In genomic region chr5:174720612-174721521, GRCh38 we compare ENCODE assay signal across 14 cellular contexts. TPM values are rescaled to one million over a fixed set of nuclear protein-coding genes. Genes with fewer than 3 reads are reported as not detected.
DNase-seq lines count a peak whose midpoint lies in the region; ATAC-seq and TF ChIP-seq lines count a peak whose summit lies in the region.
"Had no signal": no experiment of that assay in that cellular context is flagged by ENCODE, and none has a peak within 500 bp of the region (broad histone marks: within the 10 kb centered on the region; RNA-seq: fewer than 3 reads in every experiment).

No MANE protein-coding gene starts in this region.

- peaks cover 84% of the 10 kb centered on the region for H3K27me3 Mint-ChIP-seq in progenitor cell of endocrine pancreas

- H3K9me2 ChIP-seq in GM23248 (ENCODE audit: insufficient read depth) (no peaks in the 10 kb centered on the region), PC-3 (replicated peaks; ENCODE audit: low read length) (no peaks in the 10 kb centered on the region)

- H3K79me2 ChIP-seq in GM23248 (ENCODE audit: insufficient read depth) (no peaks in the 10 kb centered on the region), PC-3 (ENCODE audit: low read length) (0 out of 2 replicates have a peak, but pooled peaks cover 7% of the 10 kb centered on the region)

- no peaks in the 10 kb centered on the region for H4K20me1 ChIP-seq in GM23248 (ENCODE audit: insufficient read depth)
- no peaks in the 10 kb centered on the region for H4K20me1 ChIP-seq in PC-3 (ENCODE audit: low read length)

- intact Hi-C loops in PC-3 (cut with micrococcal nuclease): no loop called here
- intact Hi-C loops in sciatic nerve (cut with DNase I): no loop called here

- H3K9me3 ChIP-seq in GM23248 (ENCODE audit: low read depth): no peaks in the 10 kb centered on the region
- no peaks in the 10 kb centered on the region for H3K9me3 ChIP-seq in PC-3 (ENCODE audit: low read length)

- peak overlapping the region; percentile 51 for H3K4me3 Mint-ChIP-seq in progenitor cell of endocrine pancreas (ENCODE audit: low read depth)
- H3K4me3 Mint-ChIP-seq: activated CD4-positive, alpha-beta T cell treated with anti-CD3 and anti-CD28 coated beads, Interleukin-2, amount 10 ng/mL, durations not matched to agents 24 days and 14 days had no signal

- POLR2A ChIA-PET in PC-3 (lab: Charles Lee; ENCODE audit: unreplicated experiment): no interaction called here

- H3K9ac ChIP-seq in GM23248 (no peak overlapping the region), PC-3 (ENCODE audit: low read length) (no peak overlapping the region)

- H3K4me3 ChIP-seq in GM23248 (no peak overlapping the region), PC-3 (ENCODE audit: low read length) (peak overlapping the region; percentile 42)

- peaks cover 12% of the 10 kb centered on the region for H3K4me1 Mint-ChIP-seq in progenitor cell of endocrine pancreas (ENCODE audit: low read depth)

- H3K27me3 ChIP-seq in GM23248 (replicated peaks; ENCODE audit: insufficient read depth) (peaks cover 69% of the 10 kb centered on the region), PC-3 (ENCODE audit: low read length) (peaks cover 29% of the 10 kb centered on the region), foreskin keratinocyte (peaks cover 65% of the 10 kb centered on the region)

- TF ChIP-seq CTCF in PC-3 (conservative IDR thresholded peaks at IDR 0.05; ENCODE audit: low read depth, low read length) (no peak), foreskin keratinocyte (conservative IDR thresholded peaks at IDR 0.05) (no peak), progenitor cell of endocrine pancreas (IDR thresholded peaks at IDR 0.05; ENCODE audit: unreplicated experiment) (no peak)

- CTCF ChIA-PET in PC-3 (lab: Charles Lee): no interaction called here

- no peak overlapping the region for H3K4me2 ChIP-seq in GM23248 (ENCODE audit: unreplicated experiment)
- peak overlapping the region; percentile 64 for H3K4me2 ChIP-seq in PC-3 (ENCODE audit: low read length)

- no TSS peak for BruUV-seq in PC-3 (replicated peaks; lab: Mats Ljungman, UMichigan)

- H3K9me3 Mint-ChIP-seq in progenitor cell of endocrine pancreas (ENCODE audit: low read depth): no peaks in the 10 kb centered on the region
- H3K9me3 Mint-ChIP-seq: activated naive CD4-positive, alpha-beta T cell treated with anti-CD3 and anti-CD28 coated beads, Interleukin-2, amount 50 U/mL, for 72 hours had no signal

- H3K4me1 ChIP-seq in GM23248 (ENCODE audit: insufficient read depth): no peaks in the 10 kb centered on the region
- peaks cover 13% of the 10 kb centered on the region for H3K4me1 ChIP-seq in PC-3 (ENCODE audit: insufficient read depth, low read length)
- H3K4me1 ChIP-seq in foreskin keratinocyte: no peaks in the 10 kb centered on the region

- ATAC-seq in PC-3 (no peak), foreskin keratinocyte (peak; percentile 2), GM19397 (IDR thresholded peaks at IDR 0.05; ENCODE audit: unreplicated experiment) (no peak), sciatic nerve (no peak)
- ATAC-seq: activated naive CD4-positive, alpha-beta T cell treated with anti-CD3 and anti-CD28 coated beads, Interleukin-2, amount 50 U/mL, for 72 hours had no signal

- 4 to 5% methylated on average over 46 to 52 of the region's 75 CpGs for WGBS in GM23248 (ENCODE audit: low coverage in 1 of 2, low lambda C conversion rate in 2 of 2, missing lambda C conversion rate in 2 of 2), 2 experiments

- H3K36me3 ChIP-seq in GM23248 (ENCODE audit: low read depth): no peaks in the 10 kb centered on the region
- H3K36me3 ChIP-seq in PC-3 (ENCODE audit: low read depth, low read length): no peaks in the 10 kb centered on the region

- H3K27ac ChIP-seq in GM23248 (no peak overlapping the region), PC-3 (ENCODE audit: low read length) (no peak overlapping the region), foreskin keratinocyte (no peak overlapping the region)
- H3K27ac ChIP-seq: skin epidermis had no signal

- H3K27ac Mint-ChIP-seq in progenitor cell of endocrine pancreas: no peak overlapping the region
- H3K27ac Mint-ChIP-seq: activated CD4-positive, alpha-beta T cell treated with anti-CD3 and anti-CD28 coated beads, Interleukin-2, amount 10 ng/mL, durations not matched to agents 24 days and 14 days; activated naive CD4-positive, alpha-beta T cell treated with anti-CD3 and anti-CD28 coated beads, Interleukin-2, amount 50 U/mL, for 72 hours had no signal

- no peaks in the 10 kb centered on the region for H3K36me3 Mint-ChIP-seq in progenitor cell of endocrine pancreas (ENCODE audit: insufficient read depth)
- H3K36me3 Mint-ChIP-seq: IgD-negative memory B cell had no signal

- no peaks in the 10 kb centered on the region for H3F3A ChIP-seq in GM23248 (ENCODE audit: insufficient read depth)
- no peaks in the 10 kb centered on the region for H3F3A ChIP-seq in PC-3 (ENCODE audit: low read length, unreplicated experiment)

- in situ Hi-C loops in GM23248 (cut with MboI): no loop called here

- H2AFZ ChIP-seq in GM23248 (no peak overlapping the region), PC-3 (ENCODE audit: low read length) (peak overlapping the region; percentile 55; the same call in 1 of the 2 replicates)

- DNase-seq in GM23248 (peak; percentile 25), PC-3 (no peak), foreskin keratinocyte (no peak), progenitor cell of endocrine pancreas (ENCODE audit: low spot score, unreplicated experiment) (peak; percentile 54), NCI-H774 (lab: John Stamatoyannopoulos, UW) (no peak), RPMI8226 (no peak), sciatic nerve (ENCODE audit: low spot score) (no peak)
- DNase-seq: activated CD4-positive, alpha-beta T cell treated with anti-CD3 and anti-CD28 coated beads, Interleukin-2, amount 10 ng/mL, durations not matched to agents 24 days and 14 days; kidney glomerular epithelial cell; NCI-H2171 treated with DMSO at 0.1 percent for 48 hours had no signal

RNA-seq across cellular contexts. Expression of gene MSX2, which starts 3.5 kb away (rescaled TPM):
- total RNA-seq in GM23248 (2014; rRNA removed; shearing (Covaris generic)): 2.4 and 3.0 TPM in 2 replicates
- polyA plus RNA-seq in GM23248 (2016; fragmentation: Nextera tagmentation; extraction: Ambion mirVana): 2.4 and 2.5 TPM in 2 replicates
- total RNA-seq in PC-3 (2014; rRNA removed): 4.1 and 4.9 TPM in 2 replicates
- total RNA-seq in foreskin keratinocyte: 2.8 and 4.0 TPM in 2 replicates
- polyA plus RNA-seq in foreskin keratinocyte: 3.8 and 3.9 TPM in 2 replicates
- 5.8 and 11.7 TPM in 2 replicates for total RNA-seq in progenitor cell of endocrine pancreas
- 0.49 TPM for total RNA-seq in sciatic nerve
- total RNA-seq: activated CD4-positive, alpha-beta T cell treated with anti-CD3 and anti-CD28 coated beads, Interleukin-2, amount 10 ng/mL, durations not matched to agents 24 days and 14 days; activated naive CD4-positive, alpha-beta T cell treated with anti-CD3 and anti-CD28 coated beads, Interleukin-2, amount 50 U/mL, for 72 hours had no signal
- polyA plus RNA-seq: IgD-negative memory B cell had no signal

Comparison
In these comparisons a context has a peak if more than half of its experiments do, and no peak if none do; other contexts are left out.
1. DNase-seq: peak in GM23248 (single experiment) and progenitor cell of endocrine pancreas (single experiment); none in PC-3 (single experiment), foreskin keratinocyte (0 of 2), NCI-H774 (single experiment), RPMI8226 (single experiment) and sciatic nerve (single experiment).